Comparison of ENCODE assay signal across 10 cellular contexts in the genomic region with DNA sequence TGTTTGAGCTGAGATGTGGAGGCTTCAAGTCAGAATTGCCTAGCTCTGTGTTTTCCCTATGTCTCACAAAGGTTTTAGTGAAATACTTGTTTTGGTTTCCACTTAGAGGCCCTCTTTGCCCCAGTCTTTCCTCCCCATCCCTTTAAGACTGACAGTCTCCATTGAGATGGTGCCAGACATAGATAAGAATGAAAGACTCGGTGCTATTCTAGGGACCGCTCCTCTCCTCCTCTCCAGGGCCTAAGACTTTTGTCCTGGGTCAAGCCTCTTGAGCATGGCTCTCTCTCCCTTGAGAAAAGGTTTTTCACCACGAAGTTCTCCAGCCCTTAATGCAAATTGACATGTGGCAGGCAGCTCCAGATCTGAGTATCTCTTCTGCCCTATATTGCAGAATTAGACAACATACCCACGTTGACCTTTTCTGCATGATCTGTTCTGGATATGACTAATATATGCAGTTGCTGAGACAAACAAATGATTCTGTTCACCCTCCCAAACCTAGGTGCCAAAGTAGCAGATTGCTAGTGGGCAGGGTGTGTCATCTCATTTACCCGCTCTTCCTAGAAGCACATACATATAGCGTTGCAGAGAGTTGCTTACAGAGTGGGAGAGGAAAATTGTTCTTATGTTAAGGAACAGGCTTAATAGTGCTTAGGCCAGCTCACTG. TPM values are rescaled to one million over a fixed set of nuclear protein-coding genes. Genes with fewer than 3 reads are reported as not detected.
DNase-seq lines count a peak whose midpoint lies in the region; ATAC-seq and TF ChIP-seq lines count a peak whose summit lies in the region.
"Had no signal": no experiment of that assay in that cellular context is flagged by ENCODE, and none has a peak within 500 bp of the region (broad histone marks: within the 10 kb centered on the region; RNA-seq: fewer than 3 reads in every experiment).

No MANE protein-coding gene starts in this region.

- WGBS in prostate gland: 82% methylated on average over 6 of the region's 6 CpGs

- peak overlapping the region; percentile 89 for H3K27ac Mint-ChIP-seq in activated T-helper 17 cell treated with anti-CD3 and anti-CD28 coated beads, Interleukin-2, amount 50 U/mL, for 72 hours

- peak overlapping the region; percentile 67 for H3K4me3 Mint-ChIP-seq in activated T-helper 17 cell treated with anti-CD3 and anti-CD28 coated beads, Interleukin-2, amount 50 U/mL, for 72 hours

- no peak overlapping the region for H3K27ac ChIP-seq in prostate gland

- TF ChIP-seq POLR2A in prostate gland (IDR thresholded peaks at IDR 0.05): no peak

- peaks cover 10% of the 10 kb centered on the region for H3K27me3 Mint-ChIP-seq in activated T-helper 17 cell treated with anti-CD3 and anti-CD28 coated beads, Interleukin-2, amount 50 U/mL, for 72 hours

- H3K9me3 Mint-ChIP-seq in activated T-helper 17 cell treated with anti-CD3 and anti-CD28 coated beads, Interleukin-2, amount 50 U/mL, for 72 hours: no peaks in the 10 kb centered on the region

- H3K27me3 ChIP-seq in GM06990 (replicated peaks; ENCODE audit: control insufficient read depth, insufficient read depth, low read length) (no peaks in the 10 kb centered on the region), prostate gland (replicated peaks; ENCODE audit: insufficient read depth) (no peaks in the 10 kb centered on the region)

- DNase-seq in GM06990 (ENCODE audit: extremely low read depth, insufficient read length): peak; percentile 48
- no peak for DNase-seq in NCI-H2107 (lab: John Stamatoyannopoulos, UW)
- no peak for DNase-seq in retina
- no peak for DNase-seq in prostate gland (ENCODE audit: low spot score)
- DNase-seq in DMS79 treated with DMSO at 0.1 percent for 48 hours (lab: John Stamatoyannopoulos, UW): no peak
- DNase-seq: NCI-H510A, small intestine had no signal

- H3K4me3 ChIP-seq in GM06990 (replicated peaks; ENCODE audit: low read depth, low read length): no peak overlapping the region
- H3K4me3 ChIP-seq in prostate gland: no peak overlapping the region

- peaks cover 12% of the 10 kb centered on the region for H3K4me1 Mint-ChIP-seq in activated T-helper 17 cell treated with anti-CD3 and anti-CD28 coated beads, Interleukin-2, amount 50 U/mL, for 72 hours

- intact Hi-C loops in prostate gland (cut with DNase I): no loop called here

- H3K36me3 Mint-ChIP-seq in activated T-helper 17 cell treated with anti-CD3 and anti-CD28 coated beads, Interleukin-2, amount 50 U/mL, for 72 hours (ENCODE audit: low read depth): no peaks in the 10 kb centered on the region

- no peak for TF ChIP-seq CTCF in GM06990 (IDR thresholded peaks at IDR 0.05; ENCODE audit: insufficient read depth, low read length, poor library complexity, severe bottlenecking)
- TF ChIP-seq CTCF in prostate gland (IDR thresholded peaks at IDR 0.05): no peak

- H3K9me3 ChIP-seq in prostate gland: no peaks in the 10 kb centered on the region

- peak; percentile 94 for ATAC-seq in GM19328 (IDR thresholded peaks at IDR 0.05; ENCODE audit: unreplicated experiment)
- ATAC-seq in HG03060 (IDR thresholded peaks at IDR 0.05; ENCODE audit: low read depth, unreplicated experiment): peak; percentile 97
- ATAC-seq in activated T-helper 17 cell treated with anti-CD3 and anti-CD28 coated beads, Interleukin-2, amount 50 U/mL, for 72 hours (replicated peaks): peak; percentile 92

- H3K36me3 ChIP-seq in GM06990 (ENCODE audit: control insufficient read depth, insufficient read depth, low read length) (no peaks in the 10 kb centered on the region), prostate gland (no peaks in the 10 kb centered on the region)

- no peaks in the 10 kb centered on the region for H3K4me1 ChIP-seq in prostate gland (replicated peaks)

RNA-seq across cellular contexts. Expression of gene ACSL3, which starts 47.5 kb away (rescaled TPM):
- 10 to 100 TPM; 12.9 to 32.6 TPM for total RNA-seq in activated T-helper 17 cell treated with anti-CD3 and anti-CD28 coated beads, Interleukin-2, amount 50 U/mL, for 72 hours
- total RNA-seq in prostate gland: 100 to 1,000 TPM in 1 of 2 donors, 10 to 100 TPM in 1; 77.1 to 124 TPM
